8 cellular contexts compared by ENCODE assay signal in genomic region chr19:35044317-35045117, GRCh38. TPM values are rescaled to one million over a fixed set of nuclear protein-coding genes. Genes with fewer than 3 reads are reported as not detected.
A peak's percentile ranks its signal among the peaks of the same experiment; 100 is the strongest.
DNase-seq lines count a peak whose midpoint lies in the region; ATAC-seq and TF ChIP-seq lines count a peak whose summit lies in the region.

No MANE protein-coding gene starts in this region.

- DNase-seq in NCI-H69 (lab: John Stamatoyannopoulos, UW) = peak; percentile 49
- DNase-seq in activated T-cell treated with anti-CD3 and anti-CD28 coated beads, Interleukin-2, amount 50 U/mL, for 24 hours = peak; percentile 75
- DNase-seq in fibroblast of mammary gland (ENCODE audit: low read depth) = peak; percentile 57
- peak; percentile 97 for DNase-seq in osteoblast (ENCODE audit: insufficient read length, low spot score, missing footprints)
- peak; percentile 65 to 89 for DNase-seq in aorta

- no peak overlapping the region for H3K4me2 ChIP-seq in osteoblast (ENCODE audit: insufficient read depth, low read length)

- H3K9me3 Mint-ChIP-seq in activated T-cell treated with anti-CD3 and anti-CD28 coated beads, Interleukin-2, amount 50 U/mL, for 24 hours = no peaks in the 10 kb centered on the region

- WGBS in aorta, 2 donors = 58 to 60% methylated on average over 9 of the region's 9 CpGs

- peaks cover 8% of the 10 kb centered on the region for H3K4me1 ChIP-seq in osteoblast (ENCODE audit: insufficient read depth, low read length)
- H3K4me1 ChIP-seq in aorta (ENCODE audit: control insufficient read depth in 1 of 2, insufficient read depth in 2 of 2, low read length in 2 of 2) = no peaks in the 10 kb centered on the region

- intact Hi-C loops in aorta (cut with DNase I) = no loop called here

- H3K36me3 Mint-ChIP-seq in activated T-cell treated with anti-CD3 and anti-CD28 coated beads, Interleukin-2, amount 50 U/mL, for 24 hours (ENCODE audit: low read depth) = no peaks in the 10 kb centered on the region

- no peaks in the 10 kb centered on the region for H3K79me2 ChIP-seq in osteoblast (ENCODE audit: insufficient read depth, low read length)

- H3K27ac ChIP-seq in 22Rv1 (no peak overlapping the region), osteoblast (ENCODE audit: low read depth, low read length) (no peak overlapping the region), aorta (ENCODE audit: low read depth in 1 of 2, low read length in 2 of 2) (no peak overlapping the region)

- no peak overlapping the region for H2AFZ ChIP-seq in osteoblast (ENCODE audit: low read length)

- no peak overlapping the region for H3K4me3 ChIP-seq in fibroblast of mammary gland (ENCODE audit: control insufficient read depth, low read depth, low read length)
- no peak overlapping the region for H3K4me3 ChIP-seq in osteoblast (ENCODE audit: insufficient read depth, low read length)
- H3K4me3 ChIP-seq in aorta (ENCODE audit: low read length in 2 of 2) = no peak overlapping the region

- no peaks in the 10 kb centered on the region for H3K27me3 ChIP-seq in osteoblast (ENCODE audit: insufficient read depth, low read length)
- no peaks in the 10 kb centered on the region for H3K27me3 ChIP-seq in aorta (ENCODE audit: control insufficient read depth in 1 of 2, insufficient read depth in 2 of 2, low read length in 1 of 2)

- H3K4me3 Mint-ChIP-seq in activated T-cell treated with anti-CD3 and anti-CD28 coated beads, Interleukin-2, amount 50 U/mL, for 24 hours = no peak overlapping the region

- no peaks in the 10 kb centered on the region for H4K20me1 ChIP-seq in osteoblast (ENCODE audit: insufficient read depth, low read length)

- TF ChIP-seq CTCF in 22Rv1 (IDR thresholded peaks at IDR 0.05) (peak; percentile 97), GM12801 (IDR thresholded peaks at IDR 0.05; ENCODE audit: extremely low read depth, insufficient read length) (peak; percentile 96), fibroblast of mammary gland (conservative IDR thresholded peaks at IDR 0.05; ENCODE audit: control insufficient read depth, insufficient read depth, low read depth, low read length) (peak; percentile 97), osteoblast (IDR thresholded peaks at IDR 0.05; ENCODE audit: extremely low read depth, low read depth, low read length) (peak; percentile 98)

- H3K27ac Mint-ChIP-seq in activated T-cell treated with anti-CD3 and anti-CD28 coated beads, Interleukin-2, amount 50 U/mL, for 24 hours = no peak overlapping the region

- H3K4me1 Mint-ChIP-seq in activated T-cell treated with anti-CD3 and anti-CD28 coated beads, Interleukin-2, amount 50 U/mL, for 24 hours (ENCODE audit: low read depth) = peaks cover 27% of the 10 kb centered on the region

- H3K27me3 Mint-ChIP-seq in activated T-cell treated with anti-CD3 and anti-CD28 coated beads, Interleukin-2, amount 50 U/mL, for 24 hours = peaks cover 9% of the 10 kb centered on the region

- no peak for ATAC-seq in aorta (ENCODE audit: low FRiP score)
- ATAC-seq in HG02571 (IDR thresholded peaks at IDR 0.05; ENCODE audit: unreplicated experiment) = no peak

- H3K9me3 ChIP-seq in osteoblast (ENCODE audit: low read depth, low read length) = no peaks in the 10 kb centered on the region
- no peaks in the 10 kb centered on the region for H3K9me3 ChIP-seq in aorta (ENCODE audit: control insufficient read depth, low read length)

- H3K36me3 ChIP-seq in osteoblast (ENCODE audit: insufficient read depth, low read length) (no peaks in the 10 kb centered on the region), aorta (ENCODE audit: control insufficient read depth in 1 of 2, insufficient read depth in 2 of 2, low read length in 1 of 2) (no peaks in the 10 kb centered on the region)

RNA-seq across cellular contexts. Expression of gene HPN, which starts 3.0 kb away (rescaled TPM):
- under 0.01 and 0.29 TPM in 2 replicates for total RNA-seq in osteoblast
- total RNA-seq in aorta = 1 to 10 TPM in 1 of 2 donors, under 1 TPM in 1; 0.71 to 2.7 TPM
- not detected for polyA plus RNA-seq in aorta

RNA-seq across cellular contexts. Expression of gene SCN1B, which starts 14.2 kb away (rescaled TPM):
- total RNA-seq in osteoblast (4.7 and 5.6 TPM in 2 replicates), aorta (10 to 100 TPM; 11.9 to 21.4 TPM)
- 10 to 100 TPM in 1 of 2 donors, 1 to 10 TPM in 1; 9.9 to 15.3 TPM for polyA plus RNA-seq in aorta

RNA-seq across cellular contexts. Expression of gene GRAMD1A, which starts 44.4 kb away (rescaled TPM):
- 29.7 and 33.6 TPM in 2 replicates for total RNA-seq in osteoblast
- total RNA-seq in aorta = 10 to 100 TPM; 65.7 to 92.7 TPM
- 10 to 100 TPM; 13.4 to 59.0 TPM for polyA plus RNA-seq in aorta
